ENCODE assay signal across 21 cellular contexts in the genomic region with DNA sequence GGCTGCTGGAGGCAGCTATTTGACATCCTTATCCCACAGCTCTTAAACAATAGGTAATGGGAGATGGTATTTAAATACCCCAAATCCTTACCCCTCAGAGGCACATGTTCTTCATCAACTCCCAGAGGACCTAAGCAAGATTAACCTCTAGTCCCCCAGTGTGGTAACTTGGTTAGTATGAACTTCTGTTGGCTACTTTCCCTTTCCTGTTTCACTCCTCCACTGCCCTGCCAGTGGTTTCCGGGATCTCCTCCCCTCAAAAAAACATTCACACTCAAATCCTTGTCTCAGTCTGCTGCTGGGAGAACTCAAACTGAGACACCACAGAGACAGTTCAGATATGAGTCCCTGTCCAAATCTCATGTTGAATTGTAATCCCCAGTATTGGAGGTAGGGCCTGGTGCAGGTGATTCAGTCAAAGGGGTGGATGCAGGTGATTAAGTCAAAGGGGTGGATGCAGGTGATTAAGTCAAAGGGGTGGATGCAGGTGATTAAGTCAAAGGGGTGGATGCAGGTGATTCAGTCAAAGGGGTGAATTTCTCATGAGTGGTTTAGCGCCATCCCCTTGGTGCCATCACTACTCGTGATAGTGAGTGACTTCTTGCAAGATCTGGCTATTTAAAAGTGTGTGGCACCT.
DNase-seq lines count a peak whose midpoint lies in the region; ATAC-seq and TF ChIP-seq lines count a peak whose summit lies in the region.
"Had no signal": no experiment of that assay in that cellular context is flagged by ENCODE, and none has a peak within 500 bp of the region (broad histone marks: within the 10 kb centered on the region; RNA-seq: fewer than 3 reads in every experiment).

No MANE protein-coding gene starts in this region.

- peak; percentile 89 to 91 for DNase-seq in Kasumi-1 (lab: John Stamatoyannopoulos, UW)
- peak; percentile 53 for DNase-seq in mammary epithelial cell
- no peak for DNase-seq in foreskin keratinocyte
- no peak for DNase-seq in NCI-H2227 (lab: John Stamatoyannopoulos, UW; ENCODE audit: unreplicated experiment)
- no peak for DNase-seq in aorta
- no peak for DNase-seq in UCSD-AML1 (lab: John Stamatoyannopoulos, UW; ENCODE audit: unreplicated experiment)
- DNase-seq: BE2C; Calu3; CD8-positive, alpha-beta T cell; GF-D8; GM23248; MG63; NCI-H1694 treated with DMSO at 0.1 percent for 48 hours; NCI-H510A; NCI-H748 treated with DMSO at 0.1 percent for 48 hours; NK-92 treated with Interleukin-12 subunit alpha and Interleukin-12 subunit beta, amount 100 ng/mL, for 24 hours; Peyer's patch; Right ventricle myocardium superior had no signal

- H3K9ac ChIP-seq in BLaER1 = no peak overlapping the region
- no peak overlapping the region for H3K9ac ChIP-seq in mammary epithelial cell (ENCODE audit: insufficient read depth, low read length)
- H3K9ac ChIP-seq: GM23248 had no signal

- H3K27me3 ChIP-seq in BLaER1 = no peaks in the 10 kb centered on the region
- H3K27me3 ChIP-seq in mammary epithelial cell (ENCODE audit: insufficient read depth, low read length) = no peaks in the 10 kb centered on the region
- no peaks in the 10 kb centered on the region for H3K27me3 ChIP-seq in foreskin keratinocyte
- H3K27me3 ChIP-seq in aorta (ENCODE audit: control insufficient read depth in 1 of 2, insufficient read depth in 2 of 2, low read length in 1 of 2) = no peaks in the 10 kb centered on the region
- no peaks in the 10 kb centered on the region for H3K27me3 ChIP-seq in gastroesophageal sphincter
- H3K27me3 ChIP-seq: BE2C, MG63, Peyer's patch had no signal

- WGBS in mammary epithelial cell (ENCODE audit: low coverage, missing lambda C conversion rate) = 93% methylated on average over 2 of the region's 3 CpGs
- WGBS in aorta, 2 donors = 53 to 57% methylated on average over 3 of the region's 3 CpGs
- 70 to 97% methylated on average over 2 to 3 of the region's 3 CpGs for WGBS in gastroesophageal sphincter (ENCODE audit: low coverage in 1 of 2), 2 donors

- peak; percentile 85 for ATAC-seq in foreskin keratinocyte
- no peak for ATAC-seq in aorta (ENCODE audit: low FRiP score)
- no peak for ATAC-seq in gastroesophageal sphincter
- ATAC-seq: CD8-positive, alpha-beta T cell; HCT116 had no signal

- H2AFZ ChIP-seq in mammary epithelial cell (ENCODE audit: low read depth, low read length) = no peak overlapping the region
- H2AFZ ChIP-seq: GM23248 had no signal

- TF ChIP-seq EP300 in gastroesophageal sphincter (IDR thresholded peaks at IDR 0.05) = no peak

- BruUV-seq in mammary epithelial cell (replicated peaks; lab: Mats Ljungman, UMichigan) = no TSS peak

- H3K36me3 ChIP-seq in BLaER1 (no peaks in the 10 kb centered on the region), mammary epithelial cell (ENCODE audit: insufficient read depth, low read length) (no peaks in the 10 kb centered on the region), aorta (ENCODE audit: control insufficient read depth in 1 of 2, insufficient read depth in 2 of 2, low read length in 1 of 2) (no peaks in the 10 kb centered on the region), gastroesophageal sphincter (no peaks in the 10 kb centered on the region)
- H3K36me3 ChIP-seq: BE2C, MG63, Peyer's patch had no signal

- in situ Hi-C loops in mammary epithelial cell (cut with MboI; ENCODE audit: low sequenced_read_pairs in 2 of 2) = no loop called here

- no peak for TF ChIP-seq CTCF in mammary epithelial cell (conservative IDR thresholded peaks at IDR 0.05 in 1 of 2, IDR thresholded peaks at IDR 0.05 in 1 of 2; ENCODE audit: extremely low read depth in 1 of 2, insufficient read depth in 1 of 2, low read depth in 1 of 2, low read length in 2 of 2)
- TF ChIP-seq CTCF in foreskin keratinocyte (conservative IDR thresholded peaks at IDR 0.05) = no peak
- TF ChIP-seq CTCF in gastroesophageal sphincter (IDR thresholded peaks at IDR 0.05) = no peak

- no peak overlapping the region for H3K27ac ChIP-seq in BLaER1
- H3K27ac ChIP-seq in mammary epithelial cell (ENCODE audit: insufficient read depth, low read depth, low read length) = no peak overlapping the region
- H3K27ac ChIP-seq in foreskin keratinocyte = no peak overlapping the region
- no peak overlapping the region for H3K27ac ChIP-seq in aorta (ENCODE audit: low read depth in 1 of 2, low read length in 2 of 2)
- H3K27ac ChIP-seq in gastroesophageal sphincter = no peak overlapping the region
- H3K27ac ChIP-seq: GM23248, Peyer's patch had no signal

- dilution Hi-C loops in mammary epithelial cell (cut with HindIII; ENCODE audit: low sequenced_read_pairs) = no loop called here

- H3K4me3 ChIP-seq in BLaER1 = no peak overlapping the region
- no peak overlapping the region for H3K4me3 ChIP-seq in mammary epithelial cell (replicated peaks in 1 of 3; ENCODE audit: insufficient read depth in 1 of 3, low read depth in 2 of 3, low read length in 3 of 3)
- H3K4me3 ChIP-seq in aorta (ENCODE audit: low read length in 2 of 2) = no peak overlapping the region
- no peak overlapping the region for H3K4me3 ChIP-seq in gastroesophageal sphincter
- H3K4me3 ChIP-seq: GM23248, MG63, Peyer's patch had no signal

- intact Hi-C loops in mammary epithelial cell (cut with micrococcal nuclease) (no loop called here), aorta (cut with DNase I) (no loop called here)

- no peak for TF ChIP-seq POLR2A in gastroesophageal sphincter (IDR thresholded peaks at IDR 0.05)

- H3K9me3 ChIP-seq in BLaER1 (no peaks in the 10 kb centered on the region), mammary epithelial cell (replicated peaks; ENCODE audit: insufficient read depth, low read length) (no peaks in the 10 kb centered on the region), aorta (ENCODE audit: control insufficient read depth, low read length) (no peaks in the 10 kb centered on the region), gastroesophageal sphincter (no peaks in the 10 kb centered on the region)
- H3K9me3 ChIP-seq: BE2C, MG63, Peyer's patch had no signal

- H3K79me2 ChIP-seq in mammary epithelial cell (ENCODE audit: insufficient read depth, low read length) = no peaks in the 10 kb centered on the region

- no peaks in the 10 kb centered on the region for H4K20me1 ChIP-seq in BLaER1
- H4K20me1 ChIP-seq in mammary epithelial cell (ENCODE audit: insufficient read depth, low read length) = no peaks in the 10 kb centered on the region

- H3K4me2 ChIP-seq in BLaER1 = peak overlapping the region; percentile 29
- no peak overlapping the region for H3K4me2 ChIP-seq in mammary epithelial cell (ENCODE audit: insufficient read depth, low read depth, low read length)

- H3K4me1 ChIP-seq in BLaER1 (peaks cover 8% of the 10 kb centered on the region), mammary epithelial cell (ENCODE audit: insufficient read depth, low read length) (peaks cover 6% of the 10 kb centered on the region), foreskin keratinocyte (no peaks in the 10 kb centered on the region), aorta (ENCODE audit: control insufficient read depth in 1 of 2, insufficient read depth in 2 of 2, low read length in 2 of 2) (peaks cover 0 to 3% of the 10 kb centered on the region in 2 donors), gastroesophageal sphincter (no peaks in the 10 kb centered on the region)
- H3K4me1 ChIP-seq: BE2C, Peyer's patch had no signal

- CTCF ChIA-PET in mammary epithelial cell (lab: Charles Lee; ENCODE audit: low non-redundant PET) = no interaction called here

Comparison
In these comparisons a context has a peak if more than half of its experiments do, and no peak if none do; other contexts are left out.
1. DNase-seq: peak in Kasumi-1 (2 of 2) and mammary epithelial cell (single experiment); none in foreskin keratinocyte (0 of 2), NCI-H2227 (single experiment), aorta (0 of 2) and UCSD-AML1 (single experiment).